8 cellular contexts compared by ENCODE assay signal in genomic region chr21:15060776-15061175, GRCh38. TPM values are rescaled to one million over a fixed set of nuclear protein-coding genes. Genes with fewer than 3 reads are reported as not detected.
DNase-seq lines count a peak whose midpoint lies in the region; ATAC-seq and TF ChIP-seq lines count a peak whose summit lies in the region.

No MANE protein-coding gene starts in this region.

- peak overlapping the region; percentile 20; the same call in 1 of the 2 replicates for H3K4me3 ChIP-seq in AG04450 (ENCODE audit: low read depth, low read length)
- H3K4me3 ChIP-seq in aorta (ENCODE audit: low read length in 2 of 2): no peak overlapping the region

- H3K9me3 Mint-ChIP-seq in activated naive CD8-positive, alpha-beta T cell treated with anti-CD3 and anti-CD28 coated beads, Interleukin-2, amount 10 ng/mL, durations not matched to agents 7 days and 5 days: no peaks in the 10 kb centered on the region

- TF ChIP-seq CTCF in AG04450 (IDR thresholded peaks at IDR 0.05; ENCODE audit: low read depth, low read length): no peak

- H3K4me1 Mint-ChIP-seq in activated naive CD8-positive, alpha-beta T cell treated with anti-CD3 and anti-CD28 coated beads, Interleukin-2, amount 10 ng/mL, durations not matched to agents 7 days and 5 days: peaks cover 56% of the 10 kb centered on the region

- CTCF ChIA-PET in AG04450 (lab: Charles Lee): no interaction called here

- 76 to 87% methylated on average over 1 of the region's 1 CpG for WGBS in aorta, 2 donors

- peak overlapping the region; percentile 0 for H3K27ac Mint-ChIP-seq in activated naive CD8-positive, alpha-beta T cell treated with anti-CD3 and anti-CD28 coated beads, Interleukin-2, amount 10 ng/mL, durations not matched to agents 7 days and 5 days

- H3K4me3 Mint-ChIP-seq in activated naive CD8-positive, alpha-beta T cell treated with anti-CD3 and anti-CD28 coated beads, Interleukin-2, amount 10 ng/mL, durations not matched to agents 7 days and 5 days: peak overlapping the region; percentile 55

- ATAC-seq in activated naive CD8-positive, alpha-beta T cell treated with anti-CD3 and anti-CD28 coated beads, Interleukin-2, amount 10 ng/mL, durations not matched to agents 7 days and 5 days (ENCODE audit: low read depth): no peak
- ATAC-seq in HG02970 (IDR thresholded peaks at IDR 0.05; ENCODE audit: low FRiP score, unreplicated experiment): no peak
- no peak for ATAC-seq in aorta (ENCODE audit: low FRiP score)

- H3K36me3 ChIP-seq in aorta (ENCODE audit: control insufficient read depth in 1 of 2, insufficient read depth in 2 of 2, low read length in 1 of 2): no peaks in the 10 kb centered on the region

- no peaks in the 10 kb centered on the region for H3K36me3 Mint-ChIP-seq in activated naive CD8-positive, alpha-beta T cell treated with anti-CD3 and anti-CD28 coated beads, Interleukin-2, amount 10 ng/mL, durations not matched to agents 7 days and 5 days

- H3K4me1 ChIP-seq in aorta (ENCODE audit: control insufficient read depth in 1 of 2, insufficient read depth in 2 of 2, low read length in 2 of 2): no peaks in the 10 kb centered on the region

- POLR2A ChIA-PET in AG04450 (lab: Yijun Ruan, JAX): no interaction called here
- POLR2A ChIA-PET in activated naive CD8-positive, alpha-beta T cell treated with anti-CD3 and anti-CD28 coated beads, Interleukin-2, amount 10 ng/mL, durations not matched to agents 7 days and 5 days (lab: Charles Lee): no interaction called here

- DNase-seq in AG04450 (ENCODE audit: low read depth, low spot score) (no peak), HCEC 1CT (peak; percentile 26), left kidney (ENCODE audit: low read depth, low spot score) (peak; percentile 44), NCI-H526 treated with DMSO at 0.1 percent for 48 hours (lab: John Stamatoyannopoulos, UW) (no peak), occipital lobe (lab: John Stamatoyannopoulos, UW) (no peak), aorta (no peak)
- DNase-seq in activated naive CD8-positive, alpha-beta T cell treated with anti-CD3 and anti-CD28 coated beads, Interleukin-2, amount 10 ng/mL, durations not matched to agents 7 days and 5 days: no peak

- intact Hi-C loops in aorta (cut with DNase I): loop anchor here in 1 of 2 donors (5.0 kb wide), 1 partner anchor 103 kb away; no protein-coding TSS in a partner anchor

- H3K9me3 ChIP-seq in AG04450 (ENCODE audit: control insufficient read depth, insufficient read depth, low read length) (no peaks in the 10 kb centered on the region), aorta (ENCODE audit: control insufficient read depth, low read length) (no peaks in the 10 kb centered on the region)

- no peaks in the 10 kb centered on the region for H3K27me3 Mint-ChIP-seq in activated naive CD8-positive, alpha-beta T cell treated with anti-CD3 and anti-CD28 coated beads, Interleukin-2, amount 10 ng/mL, durations not matched to agents 7 days and 5 days

- H3K27me3 ChIP-seq in AG04450 (ENCODE audit: control insufficient read depth, insufficient read depth, low read length) (no peaks in the 10 kb centered on the region), aorta (ENCODE audit: control insufficient read depth in 1 of 2, insufficient read depth in 2 of 2, low read length in 1 of 2) (no peaks in the 10 kb centered on the region)

- H3K27ac ChIP-seq in AG04450 (ENCODE audit: low read depth, low read length): no peak overlapping the region
- no peak overlapping the region for H3K27ac ChIP-seq in aorta (ENCODE audit: low read depth in 1 of 2, low read length in 2 of 2)

RNA-seq across cellular contexts. Expression of gene NRIP1, which starts 4.0 kb away (rescaled TPM):
- polyA plus RNA-seq in AG04450 (2011; rRNA removed) (18.7 and 22.6 TPM in 2 replicates), aorta (1 to 10 TPM; 3.8 to 4.6 TPM)
- polyA minus RNA-seq in AG04450 (2011; rRNA and poly(A)+ RNA removed): 32.6 and 63.7 TPM in 2 replicates
- total RNA-seq in activated naive CD8-positive, alpha-beta T cell treated with anti-CD3 and anti-CD28 coated beads, Interleukin-2, amount 10 ng/mL, durations not matched to agents 7 days and 5 days: 10 to 100 TPM; 22.7 to 27.3 TPM
- total RNA-seq in occipital lobe (76.6 TPM), aorta (10 to 100 TPM; 28.6 to 37.1 TPM)

Comparison
In these comparisons a context has a peak if more than half of its experiments do, and no peak if none do; other contexts are left out.
1. DNase-seq: peak in HCEC 1CT (single experiment) and left kidney (single experiment); none in AG04450 (single experiment), activated naive CD8-positive, alpha-beta T cell treated with anti-CD3 and anti-CD28 coated beads, Interleukin-2, amount 10 ng/mL, durations not matched to agents 7 days and 5 days (single experiment), NCI-H526 treated with DMSO at 0.1 percent for 48 hours (single experiment), occipital lobe (single experiment) and aorta (0 of 2).